In genomic region chr20:35604444-35604750, GRCh38 we compare ENCODE assay signal across 11 cellular contexts. TPM values are rescaled to one million over a fixed set of nuclear protein-coding genes. Genes with fewer than 3 reads are reported as not detected.
DNase-seq lines count a peak whose midpoint lies in the region; ATAC-seq and TF ChIP-seq lines count a peak whose summit lies in the region.
"Had no signal": no experiment of that assay in that cellular context is flagged by ENCODE, and none has a peak within 500 bp of the region (broad histone marks: within the 10 kb centered on the region; RNA-seq: fewer than 3 reads in every experiment).

No MANE protein-coding gene starts in this region.

- H3K36me3 Mint-ChIP-seq in naive thymus-derived CD4-positive, alpha-beta T cell, result no peaks in the 10 kb centered on the region

- H3K9me3 ChIP-seq in heart right ventricle (no peaks in the 10 kb centered on the region), OCI-LY3 (ENCODE audit: insufficient read depth, low read length) (no peaks in the 10 kb centered on the region), vagina (no peaks in the 10 kb centered on the region)
- no peaks in the 10 kb centered on the region for H3K9me3 ChIP-seq in naive thymus-derived CD4-positive, alpha-beta T cell (ENCODE audit: control insufficient read depth in 2 of 3, low read length in 3 of 3)

- H3K4me1 ChIP-seq in heart right ventricle (peaks cover 0 to 18% (median 17%) of the 10 kb centered on the region in 9 donors), OCI-LY3 (ENCODE audit: low read length) (peaks cover 8% of the 10 kb centered on the region), vagina (peaks cover 21% of the 10 kb centered on the region)
- peaks cover 5 to 6% of the 10 kb centered on the region in 2 donors for H3K4me1 ChIP-seq in naive thymus-derived CD4-positive, alpha-beta T cell (ENCODE audit: control insufficient read depth in 2 of 2, insufficient read depth in 2 of 2, low read length in 2 of 2)

- DNase-seq in heart right ventricle, result no peak
- no peak for DNase-seq in Right ventricle myocardium superior
- peak; percentile 24 to 55 for DNase-seq in erythroblast (lab: John Stamatoyannopoulos, UW)
- DNase-seq in kidney glomerular epithelial cell (lab: John Stamatoyannopoulos, UW), result no peak
- DNase-seq in vagina (ENCODE audit: extremely low spot score in 2 of 2), result no peak
- DNase-seq in naive thymus-derived CD4-positive, alpha-beta T cell, result no peak
- DNase-seq: cortex of kidney, DMS79 treated with DMSO at 0.1 percent for 48 hours, retina had no signal

- H3K79me2 ChIP-seq in OCI-LY3 (ENCODE audit: low read length), result no peaks in the 10 kb centered on the region

- H3K27me3 ChIP-seq in heart right ventricle, result peaks cover 0 to 31% (median 21%) of the 10 kb centered on the region in 7 donors
- no peaks in the 10 kb centered on the region for H3K27me3 ChIP-seq in OCI-LY3 (ENCODE audit: low read depth, low read length)
- no peaks in the 10 kb centered on the region for H3K27me3 ChIP-seq in vagina
- H3K27me3 ChIP-seq in naive thymus-derived CD4-positive, alpha-beta T cell (ENCODE audit: control insufficient read depth in 2 of 2, insufficient read depth in 2 of 2, low read length in 2 of 2), result peaks cover 0 to 5% of the 10 kb centered on the region in 2 donors

- ATAC-seq in heart right ventricle (no peak), Right ventricle myocardium superior (ENCODE audit: poor library complexity) (no peak), HG03025 (IDR thresholded peaks at IDR 0.05; ENCODE audit: low FRiP score, unreplicated experiment) (no peak)
- ATAC-seq in naive thymus-derived CD4-positive, alpha-beta T cell, result no peak

- POLR2A ChIA-PET in naive thymus-derived CD4-positive, alpha-beta T cell (lab: Charles Lee), result interaction anchor here (0.6 to 1.7 kb wide), 4 partner anchors 11 to 151 kb away, joined by 3 to 4 read pairs (median 3); partner anchors contain the start of gene SPAG4

- CTCF ChIA-PET in naive thymus-derived CD4-positive, alpha-beta T cell (lab: Charles Lee), result interaction anchor here (1.7 kb wide), 1 partner anchor 142 kb away, joined by 6 read pairs; no protein-coding TSS in a partner anchor

- H3K27ac ChIP-seq in heart right ventricle, result no peak overlapping the region
- H3K27ac ChIP-seq in OCI-LY3 (ENCODE audit: low read length), result no peak overlapping the region
- H3K27ac ChIP-seq in vagina, result no peak overlapping the region
- H3K27ac ChIP-seq in naive thymus-derived CD4-positive, alpha-beta T cell (ENCODE audit: low read depth, low read length), result no peak overlapping the region

- H3K27ac Mint-ChIP-seq in naive thymus-derived CD4-positive, alpha-beta T cell, result no peak overlapping the region

- peaks cover 0 to 13% (median 5%) of the 10 kb centered on the region in 7 donors for H3K4me1 Mint-ChIP-seq in naive thymus-derived CD4-positive, alpha-beta T cell

- no peak overlapping the region for H3K4me2 ChIP-seq in OCI-LY3 (ENCODE audit: low read length)

- H3K9me3 Mint-ChIP-seq in naive thymus-derived CD4-positive, alpha-beta T cell, result no peaks in the 10 kb centered on the region

- H3K36me3 ChIP-seq in heart right ventricle, result no peaks in the 10 kb centered on the region
- H3K36me3 ChIP-seq in OCI-LY3 (replicated peaks; ENCODE audit: low read depth, low read length), result no peaks in the 10 kb centered on the region
- H3K36me3 ChIP-seq in vagina, result no peaks in the 10 kb centered on the region
- H3K36me3 ChIP-seq in naive thymus-derived CD4-positive, alpha-beta T cell (ENCODE audit: control insufficient read depth in 2 of 3, insufficient read depth in 3 of 3, low read length in 3 of 3), result no peaks in the 10 kb centered on the region

- H3K9ac ChIP-seq in OCI-LY3 (ENCODE audit: low read length), result no peak overlapping the region

- peak in 5 of 9 donors; percentile 8 to 30 (median 16) for TF ChIP-seq CTCF in heart right ventricle (IDR thresholded peaks at IDR 0.05)
- TF ChIP-seq CTCF in OCI-LY3 (IDR thresholded peaks at IDR 0.05; ENCODE audit: low read depth, low read length), result peak; percentile 64
- TF ChIP-seq CTCF in vagina (IDR thresholded peaks at IDR 0.05), result no peak

- H3K4me3 ChIP-seq in heart right ventricle, result no peak overlapping the region
- H3K4me3 ChIP-seq in OCI-LY3 (ENCODE audit: low read length), result no peak overlapping the region
- H3K4me3 ChIP-seq in vagina, result no peak overlapping the region
- H3K4me3 ChIP-seq in naive thymus-derived CD4-positive, alpha-beta T cell (ENCODE audit: low read length), result no peak overlapping the region

- peaks cover 0 to 37% (median 5%) of the 10 kb centered on the region in 5 donors for H3K27me3 Mint-ChIP-seq in naive thymus-derived CD4-positive, alpha-beta T cell

- no peak overlapping the region for H3K4me3 Mint-ChIP-seq in naive thymus-derived CD4-positive, alpha-beta T cell

- intact Hi-C loops in heart right ventricle (cut with DNase I) (loop anchor here in 1 of 10 donors (10.0 kb wide), 1 partner anchor 280 kb away; no protein-coding TSS in a partner anchor), Right ventricle myocardium superior (cut with DNase I) (no loop called here), vagina (cut with DNase I) (no loop called here)
- intact Hi-C loops in naive thymus-derived CD4-positive, alpha-beta T cell (cut with micrococcal nuclease), result loop anchor here in 1 of 2 donors (5.0 kb wide), 1 partner anchor 142 kb away; no protein-coding TSS in a partner anchor

- no peak overlapping the region for H2AFZ ChIP-seq in OCI-LY3 (ENCODE audit: low read depth, low read length)

- WGBS in heart right ventricle, 2 donors, result 65 to 66% methylated on average over 4 of the region's 4 CpGs

- no peaks in the 10 kb centered on the region for H4K20me1 ChIP-seq in OCI-LY3 (ENCODE audit: insufficient read depth, low read length)

- TF ChIP-seq POLR2A in erythroblast (IDR thresholded peaks at IDR 0.05; ENCODE audit: low read length), result no peak
- no peak for TF ChIP-seq POLR2A in vagina (IDR thresholded peaks at IDR 0.05)

RNA-seq across cellular contexts. Expression of gene SPAG4, which starts 11.2 kb away (rescaled TPM):
- 10 to 100 TPM in 1 of 10 donors, 1 to 10 TPM in 9; 2.7 to 11.7 (median 4.1) TPM for total RNA-seq in heart right ventricle
- 1 to 10 TPM; 4.4 to 8.7 TPM for polyA plus RNA-seq in heart right ventricle
- total RNA-seq in Right ventricle myocardium superior, result 2.3 TPM
- 6.9 TPM for total RNA-seq in vagina
- total RNA-seq in naive thymus-derived CD4-positive, alpha-beta T cell, result 10 to 100 TPM in 2 of 5 experiments, 1 to 10 TPM in 2, under 1 TPM in 1; 0.35 to 25.0 (median 2.7) TPM
- not detected for polyA plus RNA-seq in naive thymus-derived CD4-positive, alpha-beta T cell

Comparison
In these comparisons a context has a peak if more than half of its experiments do, and no peak if none do; other contexts are left out.
1. DNase-seq: peak in erythroblast (2 of 2); none in heart right ventricle (0 of 2), Right ventricle myocardium superior (single experiment), kidney glomerular epithelial cell (single experiment), vagina (0 of 2) and naive thymus-derived CD4-positive, alpha-beta T cell (0 of 9).
2. CTCF ChIP-seq: peak in heart right ventricle (5 of 9) and OCI-LY3 (single experiment); none in vagina (0 of 3).